8 cellular contexts compared by ENCODE assay signal in genomic region chr14:64387738-64388532, GRCh38. TPM values are rescaled to one million over a fixed set of nuclear protein-coding genes. Genes with fewer than 3 reads are reported as not detected.
DNase-seq lines count a peak whose midpoint lies in the region; ATAC-seq and TF ChIP-seq lines count a peak whose summit lies in the region.

MTHFD1 (plus strand) TSS chr14:64388353; CDS start chr14:64388428, 75 bp downstream.

- DNase-seq in AG08396 (ENCODE audit: low spot score) (peak; percentile 99), NCI-H345 treated with DMSO at 0.1 percent for 48 hours (lab: John Stamatoyannopoulos, UW; ENCODE audit: unreplicated experiment) (peak; percentile 97), inferior parietal cortex (ENCODE audit: extremely low spot score) (peak; percentile 98), spleen (peak; percentile 98)
- peak; percentile 92 to 95 (median 94) for DNase-seq in activated CD4-positive, CD25-positive, alpha-beta regulatory T cell (lab: John Stamatoyannopoulos, UW)
- peak; percentile 96 for DNase-seq in central memory CD4-positive, alpha-beta T cell

- H3K4me3 ChIP-seq in spleen: peak within 1 kb of the TSS; percentile 53 to 84 (median 75)

- TF ChIP-seq POLR2A in spleen (IDR thresholded peaks at IDR 0.05): no peak

- peak within 1 kb of the TSS in 7 of 8 donors; percentile 69 to 88 (median 84) for H3K27ac ChIP-seq in spleen

- H3K4me1 ChIP-seq in spleen: peaks cover 12 to 48% (median 31%) of the 10 kb centered on the region in 6 donors

- H3K9me3 ChIP-seq in spleen: no peaks in the 10 kb centered on the region

- TF ChIP-seq CTCF in spleen (IDR thresholded peaks at IDR 0.05 in 8 of 11, conservative IDR thresholded peaks at IDR 0.05 in 3 of 11): peak in 1 of 11 experiments; percentile 26

- intact Hi-C loops in spleen (cut with DNase I; ENCODE audit: low total_unique reads): no loop called here

- peak; percentile 84 for ATAC-seq in GM19023 (IDR thresholded peaks at IDR 0.05; ENCODE audit: unreplicated experiment)
- ATAC-seq in HG03280 (IDR thresholded peaks at IDR 0.05; ENCODE audit: unreplicated experiment): peak; percentile 82

- H3K36me3 ChIP-seq in spleen: peaks cover 0 to 11% (median 0%) of the 10 kb centered on the region in 6 donors

- no peaks in the 10 kb centered on the region for H3K27me3 ChIP-seq in spleen (replicated peaks in 1 of 7)

- 0% methylated on average over 48 to 61 of the region's 61 CpGs for WGBS in spleen, 5 donors

RNA-seq across cellular contexts. Expression of gene MTHFD1, which starts in this region (rescaled TPM):
- 10 to 100 TPM; 25.7 to 65.9 (median 45.3) TPM for total RNA-seq in spleen
- 10 to 100 TPM; 17.6 to 25.8 (median 23.4) TPM for polyA plus RNA-seq in spleen

Comparison
In these comparisons a context has a peak if more than half of its experiments do, and no peak if none do; other contexts are left out.
1. Peak in every context shown above with its lines: DNase-seq, ATAC-seq, H3K4me3 ChIP-seq and H3K27ac ChIP-seq.